Comparison of ENCODE assay signal across 20 cellular contexts in the genomic region with DNA sequence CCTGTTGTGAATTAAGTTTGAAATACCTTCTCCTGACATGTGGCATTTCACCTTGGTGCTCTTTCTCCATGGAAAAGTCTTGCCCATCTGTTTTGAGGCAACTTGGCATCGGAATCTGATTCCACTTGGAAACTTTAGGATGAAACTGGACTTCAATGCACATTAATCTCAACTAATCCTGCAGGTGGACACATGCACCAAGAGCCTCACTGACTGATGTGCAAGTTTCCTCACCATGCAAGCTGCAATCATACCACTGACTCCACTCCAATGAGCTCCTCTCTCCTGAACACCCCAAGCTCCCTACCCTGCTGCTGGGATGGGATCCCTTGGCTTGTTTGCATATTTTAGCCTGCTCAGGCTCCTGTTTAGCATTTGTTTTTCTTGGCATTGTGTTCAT.
A peak's percentile ranks its signal among the peaks of the same experiment; 100 is the strongest.
DNase-seq lines count a peak whose midpoint lies in the region; FAIRE-seq and TF ChIP-seq lines count a peak whose summit lies in the region.
"Had no signal": no experiment of that assay in that cellular context is flagged by ENCODE, and none has a peak within 500 bp of the region (broad histone marks: within the 10 kb centered on the region; RNA-seq: fewer than 3 reads in every experiment).

No MANE protein-coding gene starts in this region.

- H3K9me3 ChIP-seq in cardiac muscle cell (ENCODE audit: low read depth) (no peaks in the 10 kb centered on the region), left ventricle myocardium inferior (replicated peaks) (no peaks in the 10 kb centered on the region), small intestine (ENCODE audit: control insufficient read depth, low read depth) (no peaks in the 10 kb centered on the region), testis (no peaks in the 10 kb centered on the region)

- H3K4me1 ChIP-seq in cardiac muscle cell (ENCODE audit: low read depth), result peaks cover 21% of the 10 kb centered on the region
- no peaks in the 10 kb centered on the region for H3K4me1 ChIP-seq in left ventricle myocardium inferior
- H3K4me1 ChIP-seq in small intestine (ENCODE audit: control insufficient read depth in 2 of 2, insufficient read depth in 1 of 2, low read depth in 1 of 2, low read length in 1 of 2), result no peaks in the 10 kb centered on the region
- no peaks in the 10 kb centered on the region for H3K4me1 ChIP-seq in testis

- intact Hi-C loops in left ventricle myocardium inferior (cut with micrococcal nuclease) (no loop called here), testis (cut with DNase I; ENCODE audit: low total_unique reads) (no loop called here)

- H3K27me3 ChIP-seq in cardiac muscle cell (no peaks in the 10 kb centered on the region), left ventricle myocardium inferior (ENCODE audit: low read depth) (no peaks in the 10 kb centered on the region), small intestine (ENCODE audit: control insufficient read depth in 2 of 2, insufficient read depth in 2 of 2, low read length in 2 of 2) (no peaks in the 10 kb centered on the region), testis (no peaks in the 10 kb centered on the region)

- WGBS in small intestine, 3 donors, result 81 to 93% (median 82%) methylated on average over 1 of the region's 1 CpG
- WGBS in testis, 2 donors, result 97 to 100% methylated on average over 1 of the region's 1 CpG

- peak overlapping the region; percentile 42 for H3K27ac ChIP-seq in cardiac muscle cell
- H3K27ac ChIP-seq in left ventricle myocardium inferior (replicated peaks), result no peak overlapping the region
- peak overlapping the region; percentile 5; the same call in 1 of the 2 replicates for H3K27ac ChIP-seq in VCaP
- no peak overlapping the region for H3K27ac ChIP-seq in small intestine (ENCODE audit: low read depth in 1 of 2, low read length in 1 of 2)
- H3K27ac ChIP-seq in testis, result no peak overlapping the region
- H3K27ac ChIP-seq: 22Rv1, HL-60 had no signal

- no peak for FAIRE-seq in small intestine (lab: Jason Lieb, UNC)
- FAIRE-seq: GM12892, GM19239 had no signal

- no peak for TF ChIP-seq CTCF in cardiac muscle cell (IDR thresholded peaks at IDR 0.05; ENCODE audit: low read depth, low read length)
- no peak for TF ChIP-seq CTCF in left ventricle myocardium inferior (IDR thresholded peaks at IDR 0.05; ENCODE audit: borderline replicate concordance)
- no peak for TF ChIP-seq CTCF in VCaP (conservative IDR thresholded peaks at IDR 0.05)
- no peak for TF ChIP-seq CTCF in testis (IDR thresholded peaks at IDR 0.05)

- no peak for TF ChIP-seq POLR2A in testis (IDR thresholded peaks at IDR 0.05)

- H3K4me3 ChIP-seq in cardiac muscle cell, result no peak overlapping the region
- H3K4me3 ChIP-seq in left ventricle myocardium inferior, result no peak overlapping the region
- H3K4me3 ChIP-seq in small intestine (ENCODE audit: low read depth in 1 of 2, low read length in 2 of 2), result no peak overlapping the region
- no peak overlapping the region for H3K4me3 ChIP-seq in testis

- H3K36me3 ChIP-seq in cardiac muscle cell, result no peaks in the 10 kb centered on the region
- no peaks in the 10 kb centered on the region for H3K36me3 ChIP-seq in left ventricle myocardium inferior
- no peaks in the 10 kb centered on the region for H3K36me3 ChIP-seq in small intestine (ENCODE audit: control insufficient read depth in 2 of 2, insufficient read depth in 2 of 2, low read length in 2 of 2)
- H3K36me3 ChIP-seq in testis (ENCODE audit: low read depth, missing control alignments), result no peaks in the 10 kb centered on the region

- DNase-seq in cardiac muscle cell (ENCODE audit: low read depth in 1 of 2, low spot score in 1 of 2) (no peak), left ventricle myocardium inferior (no peak), fibroblast of peridontal ligament (ENCODE audit: extremely low read depth) (peak; percentile 30), small intestine (no peak), testis (no peak), midbrain (lab: John Stamatoyannopoulos, UW) (no peak)
- DNase-seq: C1 segment of cervical spinal cord; Calu3; CD4-positive, alpha-beta T cell; DMS153; DMS79 treated with DMSO at 0.1 percent for 48 hours; GDM1; HCEC 1CT; HFFc6; KBM-7 had no signal

Comparison
In these comparisons a context has a peak if more than half of its experiments do, and no peak if none do; other contexts are left out.
1. H3K27ac ChIP-seq: peak in cardiac muscle cell (single experiment) and VCaP (single experiment); none in left ventricle myocardium inferior (single experiment), small intestine (0 of 2) and testis (0 of 2).